ENCODE assay signal across 25 cellular contexts in genomic region chr10:130877131-130877530, GRCh38.
"Had no signal": no experiment of that assay in that cellular context is flagged by ENCODE, and none has a peak within 500 bp of the region (broad histone marks: within the 10 kb centered on the region; RNA-seq: fewer than 3 reads in every experiment).

No MANE protein-coding gene starts in this region.

- DNase-seq: cortex of kidney; effector memory CD8-positive, alpha-beta T cell; hypothalamus; immature natural killer cell; islet precursor cell; kidney glomerular epithelial cell; left colon; left ventricle myocardium superior; lower lobe of right lung; natural killer cell; posterior cingulate gyrus; psoas muscle; right cardiac atrium; small intestine; stimulated activated CD4-positive, alpha-beta T cell treated with anti-CD3 and anti-CD28 coated beads, Interleukin-12 subunit alpha, Interleukin-12 subunit beta, amount 100 ng/mL, for 4 hours; stimulated activated CD4-positive, alpha-beta T cell treated with anti-CD3 and anti-CD28 coated beads, Interleukin-1b, Interleukin-23, amount 100 ng/mL, for 48 hours; stimulated activated CD4-positive, alpha-beta T cell treated with anti-CD3 and anti-CD28 coated beads, Interleukin-4, amount 100 ng/mL, for 1 hour; stimulated activated CD8-positive, alpha-beta memory T cell treated with anti-CD3 and anti-CD28 coated beads, Interleukin-4, amount 100 ng/mL, for 48 hours; stimulated activated naive CD4-positive, alpha-beta T cell; stimulated activated naive CD8-positive, alpha-beta T cell treated with anti-CD3 and anti-CD28 coated beads, Interleukin-15, amount 100 ng/mL, for 72 hours; transverse colon; upper lobe of right lung; uterus had no signal

- H3K9ac ChIP-seq: neural progenitor cell had no signal

- H3K4me1 ChIP-seq: lower lobe of right lung, neural progenitor cell, psoas muscle, suprapubic skin, transverse colon, upper lobe of right lung, uterus had no signal

- H3K27ac ChIP-seq: lower lobe of right lung, neural progenitor cell, psoas muscle, suprapubic skin, transverse colon, upper lobe of right lung, uterus had no signal

- H3K4me3 ChIP-seq: lower lobe of right lung, neural progenitor cell, psoas muscle, suprapubic skin, transverse colon, upper lobe of right lung, uterus had no signal

- H3K4me2 ChIP-seq: neural progenitor cell had no signal

- H3K27me3 ChIP-seq: neural progenitor cell, transverse colon, upper lobe of right lung, uterus had no signal

- H3K9me3 ChIP-seq: lower lobe of right lung, psoas muscle, suprapubic skin, transverse colon, upper lobe of right lung, uterus had no signal

- H2AFZ ChIP-seq: neural progenitor cell had no signal

- H3K36me3 ChIP-seq: lower lobe of right lung, neural progenitor cell, suprapubic skin, transverse colon, upper lobe of right lung, uterus had no signal
